Comparison of ENCODE assay signal across 16 cellular contexts in genomic region chr4:61648264-61648663, GRCh38.
DNase-seq lines count a peak whose midpoint lies in the region; ATAC-seq and TF ChIP-seq lines count a peak whose summit lies in the region.
"Had no signal": no experiment of that assay in that cellular context is flagged by ENCODE, and none has a peak within 500 bp of the region (broad histone marks: within the 10 kb centered on the region; RNA-seq: fewer than 3 reads in every experiment).

No MANE protein-coding gene starts in this region.

- H3K27ac Mint-ChIP-seq in brain, result peak overlapping the region in 3 of 5 experiments; percentile 25 to 57 (median 34)
- H3K27ac Mint-ChIP-seq: CD4-positive, alpha-beta memory T cell; HFFc6 had no signal

- peaks cover 23% of the 10 kb centered on the region for H3K4me1 Mint-ChIP-seq in brain
- H3K4me1 Mint-ChIP-seq: CD4-positive, alpha-beta memory T cell had no signal

- peaks cover 36% of the 10 kb centered on the region for H3K4me1 ChIP-seq in neuron (ENCODE audit: insufficient read depth, low read length)
- H3K4me1 ChIP-seq: A549, BE2C had no signal

- H3K27ac ChIP-seq in VCaP, result peak overlapping the region; percentile 43
- H3K27ac ChIP-seq: A549, C4-2B had no signal

- no peak for TF ChIP-seq CTCF in VCaP (conservative IDR thresholded peaks at IDR 0.05)
- no peak for TF ChIP-seq CTCF in brain (conservative IDR thresholded peaks at IDR 0.05)

- peak overlapping the region; percentile 16 for H3K4me3 ChIP-seq in neuron (ENCODE audit: low read length)
- H3K4me3 ChIP-seq: A549, HAP-1 had no signal

- H3K9me3 Mint-ChIP-seq in brain, result peaks cover 7 to 11% (median 9%) of the 10 kb centered on the region in 5 experiments

- H3K27me3 ChIP-seq in neuron (ENCODE audit: insufficient read depth, low read length), result no peaks in the 10 kb centered on the region
- H3K27me3 ChIP-seq: BE2C had no signal

- DNase-seq in islet precursor cell (no peak), Kasumi-1 (lab: John Stamatoyannopoulos, UW) (no peak)
- DNase-seq: BE2C; CD4-positive, alpha-beta memory T cell; DMS79 treated with DMSO at 0.1 percent for 48 hours; EL; GDM1; HFFc6; IMR-90 had no signal

- H3K9me3 ChIP-seq in neuron (ENCODE audit: low read length), result no peaks in the 10 kb centered on the region
- H3K9me3 ChIP-seq: A549, BE2C, HAP-1 had no signal

- no peaks in the 10 kb centered on the region for H3K36me3 ChIP-seq in neuron (ENCODE audit: insufficient read depth, low read length)
- H3K36me3 ChIP-seq: BE2C, HAP-1 had no signal

- no peak overlapping the region for H2AFZ ChIP-seq in neuron (ENCODE audit: low read depth, low read length)

- H3K27me3 Mint-ChIP-seq in brain, result no peaks in the 10 kb centered on the region
- H3K27me3 Mint-ChIP-seq: CD4-positive, alpha-beta memory T cell had no signal

- ATAC-seq in HG02763 (IDR thresholded peaks at IDR 0.05; ENCODE audit: unreplicated experiment), result no peak
- ATAC-seq: A549 had no signal

- peak overlapping the region in 2 of 5 experiments; percentile 40 to 64 for H3K4me3 Mint-ChIP-seq in brain
- H3K4me3 Mint-ChIP-seq: CD4-positive, alpha-beta memory T cell; HFFc6 had no signal

- H3K36me3 Mint-ChIP-seq in brain, result peaks cover 5% of the 10 kb centered on the region
- H3K36me3 Mint-ChIP-seq: CD4-positive, alpha-beta memory T cell had no signal
